Comparison of ENCODE assay signal across 8 cellular contexts in genomic region chr3:16286161-16286560, GRCh38. TPM values are rescaled to one million over a fixed set of nuclear protein-coding genes. Genes with fewer than 3 reads are reported as not detected.
A peak's percentile ranks its signal among the peaks of the same experiment; 100 is the strongest.
DNase-seq lines count a peak whose midpoint lies in the region; ATAC-seq and TF ChIP-seq lines count a peak whose summit lies in the region.

No MANE protein-coding gene starts in this region.

- H3K4me3 ChIP-seq in HL-60 (replicated peaks; ENCODE audit: insufficient read depth, low read length) (no peak overlapping the region), aorta (ENCODE audit: low read length in 2 of 2) (no peak overlapping the region)

- peak; percentile 83 for ATAC-seq in GM19395 (IDR thresholded peaks at IDR 0.05; ENCODE audit: unreplicated experiment)
- ATAC-seq in aorta (ENCODE audit: low FRiP score): no peak

- no peak for DNase-seq in HL-60 (ENCODE audit: low read depth in 1 of 2, low spot score in 1 of 2)
- peak; percentile 57 for DNase-seq in stimulated activated CD8-positive, alpha-beta memory T cell treated with anti-CD3 and anti-CD28 coated beads, Interleukin-12 subunit alpha, Interleukin-12 subunit beta, amount 100 ng/mL, for 1 hour (ENCODE audit: low read depth)
- no peak for DNase-seq in 8988T
- DNase-seq in SIG-M5 (lab: John Stamatoyannopoulos, UW): no peak
- DNase-seq in aorta: no peak
- DNase-seq in DMS114 treated with DMSO at 0.1 percent for 48 hours (lab: John Stamatoyannopoulos, UW; ENCODE audit: unreplicated experiment): no peak

- no peaks in the 10 kb centered on the region for H3K4me1 ChIP-seq in aorta (ENCODE audit: control insufficient read depth in 1 of 2, insufficient read depth in 2 of 2, low read length in 2 of 2)

- 75 to 94% methylated on average over 3 of the region's 3 CpGs for WGBS in aorta, 2 donors

- peak overlapping the region; percentile 88 for H3K4me3 Mint-ChIP-seq in activated naive CD4-positive, alpha-beta T cell treated with anti-CD3 and anti-CD28 coated beads, Interleukin-2, amount 50 U/mL, for 24 hours

- no peak for TF ChIP-seq CTCF in HL-60 (IDR thresholded peaks at IDR 0.05; ENCODE audit: insufficient read depth, low read length)

- H3K27ac ChIP-seq in HL-60 (replicated peaks) (0 out of 2 replicates have a peak overlapping the region, but pooled peaks have one; percentile 33), aorta (ENCODE audit: low read depth in 1 of 2, low read length in 2 of 2) (no peak overlapping the region)

- H3K9me3 ChIP-seq in aorta (ENCODE audit: control insufficient read depth, low read length): no peaks in the 10 kb centered on the region

- intact Hi-C loops in aorta (cut with DNase I): no loop called here

- H3K27me3 ChIP-seq in HL-60 (ENCODE audit: insufficient read depth, poor library complexity, severe bottlenecking): no peaks in the 10 kb centered on the region
- H3K27me3 ChIP-seq in aorta (ENCODE audit: control insufficient read depth in 1 of 2, insufficient read depth in 2 of 2, low read length in 1 of 2): no peaks in the 10 kb centered on the region

- no peaks in the 10 kb centered on the region for H3K36me3 ChIP-seq in aorta (ENCODE audit: control insufficient read depth in 1 of 2, insufficient read depth in 2 of 2, low read length in 1 of 2)

- peak overlapping the region; percentile 93 for H3K27ac Mint-ChIP-seq in activated naive CD4-positive, alpha-beta T cell treated with anti-CD3 and anti-CD28 coated beads, Interleukin-2, amount 50 U/mL, for 24 hours

- H3K9me3 Mint-ChIP-seq in activated naive CD4-positive, alpha-beta T cell treated with anti-CD3 and anti-CD28 coated beads, Interleukin-2, amount 50 U/mL, for 24 hours: no peaks in the 10 kb centered on the region

- peaks cover 87% of the 10 kb centered on the region for H3K4me1 Mint-ChIP-seq in activated naive CD4-positive, alpha-beta T cell treated with anti-CD3 and anti-CD28 coated beads, Interleukin-2, amount 50 U/mL, for 24 hours

- peaks cover 17% of the 10 kb centered on the region for H3K36me3 Mint-ChIP-seq in activated naive CD4-positive, alpha-beta T cell treated with anti-CD3 and anti-CD28 coated beads, Interleukin-2, amount 50 U/mL, for 24 hours

- no peaks in the 10 kb centered on the region for H3K27me3 Mint-ChIP-seq in activated naive CD4-positive, alpha-beta T cell treated with anti-CD3 and anti-CD28 coated beads, Interleukin-2, amount 50 U/mL, for 24 hours

RNA-seq across cellular contexts. Expression of gene OXNAD1, which starts 21.1 kb away (rescaled TPM):
- 10 to 100 TPM in 1 of 2 donors, 1 to 10 TPM in 1; 7.4 to 10.3 TPM for total RNA-seq in aorta
- polyA plus RNA-seq in aorta: 1 to 10 TPM; 2.4 to 3.8 TPM

RNA-seq across cellular contexts. Expression of gene DPH3, which starts 21.4 kb away (rescaled TPM):
- total RNA-seq in aorta: 10 to 100 TPM; 19.7 to 31.0 TPM
- 10 to 100 TPM; 14.0 to 49.6 TPM for polyA plus RNA-seq in aorta
